Comparison of ENCODE assay signal across 22 cellular contexts in the genomic region with DNA sequence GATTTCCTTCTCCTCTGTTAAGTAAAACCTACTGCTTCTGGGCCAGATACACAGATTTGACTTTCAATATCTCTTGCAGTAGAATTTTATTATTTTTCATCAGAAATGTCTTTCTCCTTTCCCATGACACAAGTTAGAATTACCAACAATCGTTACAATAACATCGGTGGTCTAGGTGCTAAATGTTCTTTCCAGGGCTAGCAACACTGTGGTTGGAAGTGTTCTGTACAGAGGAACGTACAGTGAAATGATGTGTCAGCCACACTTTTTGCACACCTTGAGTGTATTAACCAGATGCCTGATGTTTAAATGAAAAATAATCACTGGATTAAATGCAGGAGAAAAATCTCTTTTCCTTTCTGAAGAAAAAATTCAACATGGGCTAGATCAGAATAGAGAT. TPM values are rescaled to one million over a fixed set of nuclear protein-coding genes. Genes with fewer than 3 reads are reported as not detected.
"Had no signal": no experiment of that assay in that cellular context is flagged by ENCODE, and none has a peak within 500 bp of the region (broad histone marks: within the 10 kb centered on the region; RNA-seq: fewer than 3 reads in every experiment).

No MANE protein-coding gene starts in this region.

- H3K4me1 ChIP-seq: gastrocnemius medialis, right atrium auricular region, sigmoid colon, tibial artery, upper lobe of left lung, vagina had no signal

- H3K4me1 Mint-ChIP-seq: neural crest cell had no signal

- H3K4me3 ChIP-seq: dorsolateral prefrontal cortex, gastrocnemius medialis, heart right ventricle, ovary, right atrium auricular region, sigmoid colon, skin epidermis, tibial artery, upper lobe of left lung, vagina had no signal

- H3K27me3 ChIP-seq: dorsolateral prefrontal cortex, gastrocnemius medialis, heart right ventricle, ovary, right atrium auricular region, sigmoid colon, tibial artery, upper lobe of left lung, vagina had no signal

- H3K36me3 ChIP-seq: gastrocnemius medialis, heart right ventricle, ovary, sigmoid colon, tibial artery, upper lobe of left lung, vagina had no signal

- DNase-seq: cortex of kidney; dorsolateral prefrontal cortex; effector CD8-positive, alpha-beta T cell; gastrocnemius medialis; heart right ventricle; hypothalamus; islet precursor cell; mammary epithelial cell; naive thymus-derived CD4-positive, alpha-beta T cell; ovary; sigmoid colon; stimulated activated CD4-positive, alpha-beta T cell treated with anti-CD3 and anti-CD28 coated beads, Interleukin-12 subunit alpha, Interleukin-12 subunit beta, amount 100 ng/mL, for 4 hours; stimulated activated naive CD4-positive, alpha-beta T cell treated with Interleukin-2 at 50 U/mL for 16 hours; tibial artery; upper lobe of left lung had no signal

- FAIRE-seq: endometrium had no signal

- ATAC-seq: esophagus mucosa; gastrocnemius medialis; heart right ventricle; left lobe of liver; naive thymus-derived CD4-positive, alpha-beta T cell had no signal

- H3K27ac ChIP-seq: dorsolateral prefrontal cortex, gastrocnemius medialis, heart right ventricle, ovary, right atrium auricular region, sigmoid colon, skin epidermis, tibial artery, upper lobe of left lung, vagina had no signal

- H3K4me3 Mint-ChIP-seq: neural crest cell had no signal

- H3K9me3 ChIP-seq: gastrocnemius medialis, heart right ventricle, ovary, right atrium auricular region, sigmoid colon, tibial artery, upper lobe of left lung, vagina had no signal

RNA-seq across cellular contexts. Expression of gene KLRD1, which starts 27.7 kb away (rescaled TPM):
- total RNA-seq: esophagus mucosa had no signal
- polyA plus RNA-seq: mammary epithelial cell had no signal
